In the genomic region with DNA sequence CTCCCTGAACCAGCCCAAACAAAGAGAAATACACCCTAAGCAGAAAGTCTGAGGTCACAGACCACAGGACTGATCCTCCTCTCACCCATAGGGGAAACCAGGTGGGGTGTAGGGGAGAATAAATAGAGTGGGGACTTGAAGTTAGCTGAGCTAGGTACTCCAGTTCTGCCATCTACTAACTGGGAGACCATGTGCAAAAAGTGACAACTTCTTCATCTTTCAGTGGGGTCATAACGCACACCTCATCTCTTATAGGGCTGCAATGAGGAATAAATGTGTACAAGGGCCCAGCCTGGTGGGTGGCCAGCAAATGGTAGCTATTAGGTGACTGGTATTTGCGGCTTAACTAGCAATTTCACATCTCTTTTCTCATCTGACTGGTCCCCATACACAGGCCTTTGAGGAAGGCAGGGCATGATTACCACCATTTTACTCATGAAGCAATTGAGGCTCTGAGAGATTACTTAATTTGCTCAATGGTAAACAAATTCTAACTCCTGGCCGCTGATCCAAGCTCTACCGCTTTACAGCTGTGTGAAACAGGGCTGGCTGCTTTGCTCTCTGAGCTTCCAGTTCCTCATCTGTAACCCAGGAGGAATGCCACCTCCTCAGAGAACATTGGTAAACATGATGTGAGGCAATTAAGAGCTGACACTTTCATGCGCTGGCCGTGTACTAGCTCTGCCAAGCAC, we compare ENCODE assay signal across 8 cellular contexts. TPM values are rescaled to one million over a fixed set of nuclear protein-coding genes. Genes with fewer than 3 reads are reported as not detected.
DNase-seq lines count a peak whose midpoint lies in the region; ATAC-seq and TF ChIP-seq lines count a peak whose summit lies in the region.

No MANE protein-coding gene starts in this region.

- H3K27me3 ChIP-seq in heart left ventricle (no peaks in the 10 kb centered on the region), stomach (no peaks in the 10 kb centered on the region)

- DNase-seq in Ammon's horn (ENCODE audit: low spot score) (peak; percentile 45), SKM-1 (lab: John Stamatoyannopoulos, UW; ENCODE audit: unreplicated experiment) (peak; percentile 51), heart left ventricle (peak in 1 of 5 donors; percentile 46), stomach (peak; percentile 77), COLO668 (lab: John Stamatoyannopoulos, UW; ENCODE audit: unreplicated experiment) (no peak), ureter (ENCODE audit: low spot score) (no peak), C1 segment of cervical spinal cord (lab: John Stamatoyannopoulos, UW) (no peak)

- H3K27ac ChIP-seq in heart left ventricle (peak overlapping the region in 11 of 12 donors; percentile 39 to 84 (median 75)), stomach (peak overlapping the region; percentile 86 to 94 (median 87))

- 62 to 69% (median 64%) methylated on average over 6 of the region's 6 CpGs for WGBS in heart left ventricle, 4 donors
- 27 to 43% (median 31%) methylated on average over 6 of the region's 6 CpGs for WGBS in stomach, 5 donors

- peak; percentile 28 for ATAC-seq in GM19324 (IDR thresholded peaks at IDR 0.05; ENCODE audit: low FRiP score, unreplicated experiment)
- ATAC-seq in heart left ventricle: peak in 3 of 4 donors; percentile 5 to 40 (median 25)

- H3K4me3 ChIP-seq in heart left ventricle (no peak overlapping the region), stomach (peak overlapping the region in 1 of 4 donors; percentile 11)

- TF ChIP-seq POLR2A in heart left ventricle (IDR thresholded peaks at IDR 0.05): no peak
- no peak for TF ChIP-seq POLR2A in stomach (IDR thresholded peaks at IDR 0.05)

- H3K9me3 ChIP-seq in heart left ventricle (no peaks in the 10 kb centered on the region), stomach (no peaks in the 10 kb centered on the region)

- no peak for TF ChIP-seq EP300 in stomach (IDR thresholded peaks at IDR 0.05)

- intact Hi-C loops in heart left ventricle (cut with DNase I): no loop called here
- intact Hi-C loops in stomach (cut with DNase I; ENCODE audit: low total_unique reads): no loop called here

- H3K36me3 ChIP-seq in heart left ventricle (no peaks in the 10 kb centered on the region), stomach (no peaks in the 10 kb centered on the region)

- peaks cover 27 to 100% (median 78%) of the 10 kb centered on the region in 12 donors for H3K4me1 ChIP-seq in heart left ventricle
- H3K4me1 ChIP-seq in stomach: peaks cover 84 to 99% (median 96%) of the 10 kb centered on the region in 4 donors

- TF ChIP-seq CTCF in heart left ventricle (IDR thresholded peaks at IDR 0.05): no peak
- TF ChIP-seq CTCF in stomach (IDR thresholded peaks at IDR 0.05): no peak

RNA-seq across cellular contexts. Expression of gene TBC1D10A, which starts 16.6 kb away (rescaled TPM):
- total RNA-seq in heart left ventricle: 10 to 100 TPM in 1 of 9 donors, 1 to 10 TPM in 8; 4.3 to 10.1 (median 7.1) TPM
- 1 to 10 TPM; 4.5 to 9.5 TPM for polyA plus RNA-seq in heart left ventricle
- 10 to 100 TPM in 3 of 5 donors, 1 to 10 TPM in 2; 2.2 to 23.2 (median 16.3) TPM for total RNA-seq in stomach
- polyA plus RNA-seq in stomach: 10 to 100 TPM; 14.2 to 24.5 (median 20.3) TPM
- 40.0 TPM for total RNA-seq in ureter

RNA-seq across cellular contexts. Expression of gene CASTOR1, which starts 20.8 kb away (rescaled TPM):
- total RNA-seq in heart left ventricle (10 to 100 TPM in 3 of 9 donors, 1 to 10 TPM in 6; 3.8 to 16.6 (median 7.1) TPM), stomach (10 to 100 TPM in 1 of 5 donors, 1 to 10 TPM in 4; 1.2 to 57.8 (median 3.7) TPM), ureter (17.5 TPM)
- polyA plus RNA-seq in heart left ventricle (10 to 100 TPM in 1 of 2 donors, 1 to 10 TPM in 1; 7.0 to 10.2 TPM), stomach (10 to 100 TPM in 1 of 3 donors, 1 to 10 TPM in 2; 6.6 to 17.0 (median 7.3) TPM)

RNA-seq across cellular contexts. Expression of gene OSM, which starts 43.5 kb away (rescaled TPM):
- total RNA-seq in heart left ventricle (1 to 10 TPM in 2 of 9 donors, under 1 TPM in 5, not detected in 2; 0.17 to 5.0 (median 0.42) TPM), stomach (1 to 10 TPM in 1 of 5 donors, not detected in 4; 1.3 TPM), ureter (0.36 TPM)
- polyA plus RNA-seq in heart left ventricle (under 1 TPM; 0.25 to 0.27 TPM), stomach (10 to 100 TPM in 1 of 3 donors, 1 to 10 TPM in 1, under 1 TPM in 1; 0.33 to 22.7 (median 1.1) TPM)

RNA-seq across cellular contexts. Expression of gene SF3A1, which starts 46.6 kb away (rescaled TPM):
- 100 to 1,000 TPM in 4 of 9 donors, 10 to 100 TPM in 5; 57.7 to 142 (median 99.2) TPM for total RNA-seq in heart left ventricle
- polyA plus RNA-seq in heart left ventricle: 10 to 100 TPM; 11.4 to 31.3 TPM
- total RNA-seq in stomach: 100 to 1,000 TPM in 1 of 5 donors, 10 to 100 TPM in 4; 30.3 to 316 (median 38.8) TPM
- polyA plus RNA-seq in stomach: 10 to 100 TPM; 13.6 to 15.6 (median 15.0) TPM
- total RNA-seq in ureter: 193 TPM

RNA-seq across cellular contexts. Expression of gene CCDC157, which starts 46.7 kb away (rescaled TPM):
- total RNA-seq in heart left ventricle: 1 to 10 TPM in 5 of 9 donors, under 1 TPM in 4; 0.45 to 1.7 (median 1.1) TPM
- polyA plus RNA-seq in heart left ventricle: 1 to 10 TPM in 1 of 2 donors, under 1 TPM in 1; 0.42 to 1.4 TPM
- 1 to 10 TPM in 3 of 5 donors, under 1 TPM in 1, not detected in 1; 0.73 to 9.0 (median 3.0) TPM for total RNA-seq in stomach
- polyA plus RNA-seq in stomach: 1 to 10 TPM; 1.7 to 3.7 (median 1.9) TPM
- total RNA-seq in ureter: 3.3 TPM

Comparison
In these comparisons a context has a peak if more than half of its experiments do, and no peak if none do; other contexts are left out.
1. DNase-seq: peak in Ammon's horn (single experiment), SKM-1 (single experiment) and stomach (single experiment); none in COLO668 (single experiment), ureter (single experiment) and C1 segment of cervical spinal cord (0 of 14).